Comparison of ENCODE assay signal across 3 cellular contexts in the genomic region with DNA sequence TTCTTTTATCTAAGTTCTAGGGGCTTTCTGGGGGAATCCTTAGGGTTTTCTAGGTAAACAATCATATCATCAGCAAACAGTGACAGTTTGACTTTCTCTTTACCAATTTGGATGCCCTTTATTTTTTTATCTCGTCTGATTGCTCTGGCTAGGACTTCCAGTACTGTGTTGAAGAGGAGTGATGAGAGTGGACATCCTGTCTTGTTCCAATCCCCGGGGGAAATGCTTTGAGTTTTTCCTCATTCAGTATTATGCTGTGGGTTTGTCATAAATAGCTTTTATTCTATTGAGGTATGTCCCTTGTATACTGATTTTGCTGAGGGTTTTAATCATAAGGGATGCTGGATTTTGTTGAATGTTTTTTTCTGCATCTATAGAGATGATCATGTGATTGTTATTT.
"Had no signal": no experiment of that assay in that cellular context is flagged by ENCODE, and none has a peak within 500 bp of the region (broad histone marks: within the 10 kb centered on the region; RNA-seq: fewer than 3 reads in every experiment).

No MANE protein-coding gene starts in this region.

- ATAC-seq: GM12878 had no signal

- DNase-seq: GDM1, GF-D8 had no signal

- H3K4me3 ChIP-seq: GM12878 had no signal
